1 cellular context compared by ENCODE assay signal in the genomic region with DNA sequence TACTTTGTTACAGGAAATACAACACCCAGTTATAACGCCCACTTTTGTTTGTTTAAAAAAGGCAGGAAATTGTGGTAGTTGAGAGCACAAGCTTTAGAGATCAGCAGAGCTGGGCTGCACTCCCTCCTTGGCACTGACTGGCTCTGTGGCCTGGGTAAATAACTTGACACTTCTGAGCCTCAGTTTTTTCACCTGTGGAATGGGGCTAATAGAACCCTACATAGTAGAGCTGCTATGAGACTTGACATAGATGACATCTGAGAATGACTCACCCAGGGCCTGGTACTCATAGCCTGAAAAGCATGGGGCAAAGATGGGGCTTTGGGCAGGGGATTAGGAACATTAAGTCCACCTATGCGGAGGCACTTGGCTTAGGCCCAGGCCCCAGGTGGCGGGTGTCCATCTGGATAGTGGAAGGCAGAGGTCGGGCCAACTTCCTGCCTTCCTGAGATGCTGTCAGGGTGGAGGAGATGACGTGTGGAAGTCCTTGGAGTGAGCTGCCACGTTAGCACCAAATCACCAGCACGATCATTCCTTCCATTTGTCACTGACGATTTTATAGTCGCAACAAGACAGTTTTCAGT.
TF ChIP-seq lines count a peak whose summit lies in the region.

No MANE protein-coding gene starts in this region.

TF ChIP-seq in K562, 482 proteins besides CTCF, POLR2A, EP300 and RAD21 (continued from another document):
- TF ChIP-seq, protein P1, sequence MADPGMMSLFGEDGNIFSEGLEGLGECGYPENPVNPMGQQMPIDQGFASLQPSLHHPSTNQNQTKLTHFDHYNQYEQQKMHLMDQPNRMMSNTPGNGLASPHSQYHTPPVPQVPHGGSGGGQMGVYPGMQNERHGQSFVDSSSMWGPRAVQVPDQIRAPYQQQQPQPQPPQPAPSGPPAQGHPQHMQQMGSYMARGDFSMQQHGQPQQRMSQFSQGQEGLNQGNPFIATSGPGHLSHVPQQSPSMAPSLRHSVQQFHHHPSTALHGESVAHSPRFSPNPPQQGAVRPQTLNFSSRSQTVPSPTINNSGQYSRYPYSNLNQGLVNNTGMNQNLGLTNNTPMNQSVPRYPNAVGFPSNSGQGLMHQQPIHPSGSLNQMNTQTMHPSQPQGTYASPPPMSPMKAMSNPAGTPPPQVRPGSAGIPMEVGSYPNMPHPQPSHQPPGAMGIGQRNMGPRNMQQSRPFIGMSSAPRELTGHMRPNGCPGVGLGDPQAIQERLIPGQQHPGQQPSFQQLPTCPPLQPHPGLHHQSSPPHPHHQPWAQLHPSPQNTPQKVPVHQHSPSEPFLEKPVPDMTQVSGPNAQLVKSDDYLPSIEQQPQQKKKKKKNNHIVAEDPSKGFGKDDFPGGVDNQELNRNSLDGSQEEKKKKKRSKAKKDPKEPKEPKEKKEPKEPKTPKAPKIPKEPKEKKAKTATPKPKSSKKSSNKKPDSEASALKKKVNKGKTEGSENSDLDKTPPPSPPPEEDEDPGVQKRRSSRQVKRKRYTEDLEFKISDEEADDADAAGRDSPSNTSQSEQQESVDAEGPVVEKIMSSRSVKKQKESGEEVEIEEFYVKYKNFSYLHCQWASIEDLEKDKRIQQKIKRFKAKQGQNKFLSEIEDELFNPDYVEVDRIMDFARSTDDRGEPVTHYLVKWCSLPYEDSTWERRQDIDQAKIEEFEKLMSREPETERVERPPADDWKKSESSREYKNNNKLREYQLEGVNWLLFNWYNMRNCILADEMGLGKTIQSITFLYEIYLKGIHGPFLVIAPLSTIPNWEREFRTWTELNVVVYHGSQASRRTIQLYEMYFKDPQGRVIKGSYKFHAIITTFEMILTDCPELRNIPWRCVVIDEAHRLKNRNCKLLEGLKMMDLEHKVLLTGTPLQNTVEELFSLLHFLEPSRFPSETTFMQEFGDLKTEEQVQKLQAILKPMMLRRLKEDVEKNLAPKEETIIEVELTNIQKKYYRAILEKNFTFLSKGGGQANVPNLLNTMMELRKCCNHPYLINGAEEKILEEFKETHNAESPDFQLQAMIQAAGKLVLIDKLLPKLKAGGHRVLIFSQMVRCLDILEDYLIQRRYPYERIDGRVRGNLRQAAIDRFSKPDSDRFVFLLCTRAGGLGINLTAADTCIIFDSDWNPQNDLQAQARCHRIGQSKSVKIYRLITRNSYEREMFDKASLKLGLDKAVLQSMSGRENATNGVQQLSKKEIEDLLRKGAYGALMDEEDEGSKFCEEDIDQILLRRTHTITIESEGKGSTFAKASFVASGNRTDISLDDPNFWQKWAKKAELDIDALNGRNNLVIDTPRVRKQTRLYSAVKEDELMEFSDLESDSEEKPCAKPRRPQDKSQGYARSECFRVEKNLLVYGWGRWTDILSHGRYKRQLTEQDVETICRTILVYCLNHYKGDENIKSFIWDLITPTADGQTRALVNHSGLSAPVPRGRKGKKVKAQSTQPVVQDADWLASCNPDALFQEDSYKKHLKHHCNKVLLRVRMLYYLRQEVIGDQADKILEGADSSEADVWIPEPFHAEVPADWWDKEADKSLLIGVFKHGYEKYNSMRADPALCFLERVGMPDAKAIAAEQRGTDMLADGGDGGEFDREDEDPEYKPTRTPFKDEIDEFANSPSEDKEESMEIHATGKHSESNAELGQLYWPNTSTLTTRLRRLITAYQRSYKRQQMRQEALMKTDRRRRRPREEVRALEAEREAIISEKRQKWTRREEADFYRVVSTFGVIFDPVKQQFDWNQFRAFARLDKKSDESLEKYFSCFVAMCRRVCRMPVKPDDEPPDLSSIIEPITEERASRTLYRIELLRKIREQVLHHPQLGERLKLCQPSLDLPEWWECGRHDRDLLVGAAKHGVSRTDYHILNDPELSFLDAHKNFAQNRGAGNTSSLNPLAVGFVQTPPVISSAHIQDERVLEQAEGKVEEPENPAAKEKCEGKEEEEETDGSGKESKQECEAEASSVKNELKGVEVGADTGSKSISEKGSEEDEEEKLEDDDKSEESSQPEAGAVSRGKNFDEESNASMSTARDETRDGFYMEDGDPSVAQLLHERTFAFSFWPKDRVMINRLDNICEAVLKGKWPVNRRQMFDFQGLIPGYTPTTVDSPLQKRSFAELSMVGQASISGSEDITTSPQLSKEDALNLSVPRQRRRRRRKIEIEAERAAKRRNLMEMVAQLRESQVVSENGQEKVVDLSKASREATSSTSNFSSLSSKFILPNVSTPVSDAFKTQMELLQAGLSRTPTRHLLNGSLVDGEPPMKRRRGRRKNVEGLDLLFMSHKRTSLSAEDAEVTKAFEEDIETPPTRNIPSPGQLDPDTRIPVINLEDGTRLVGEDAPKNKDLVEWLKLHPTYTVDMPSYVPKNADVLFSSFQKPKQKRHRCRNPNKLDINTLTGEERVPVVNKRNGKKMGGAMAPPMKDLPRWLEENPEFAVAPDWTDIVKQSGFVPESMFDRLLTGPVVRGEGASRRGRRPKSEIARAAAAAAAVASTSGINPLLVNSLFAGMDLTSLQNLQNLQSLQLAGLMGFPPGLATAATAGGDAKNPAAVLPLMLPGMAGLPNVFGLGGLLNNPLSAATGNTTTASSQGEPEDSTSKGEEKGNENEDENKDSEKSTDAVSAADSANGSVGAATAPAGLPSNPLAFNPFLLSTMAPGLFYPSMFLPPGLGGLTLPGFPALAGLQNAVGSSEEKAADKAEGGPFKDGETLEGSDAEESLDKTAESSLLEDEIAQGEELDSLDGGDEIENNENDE (IDR thresholded peaks at IDR 0.05; ENCODE audit: low read depth, low read length): no peak
